In the genomic region with DNA sequence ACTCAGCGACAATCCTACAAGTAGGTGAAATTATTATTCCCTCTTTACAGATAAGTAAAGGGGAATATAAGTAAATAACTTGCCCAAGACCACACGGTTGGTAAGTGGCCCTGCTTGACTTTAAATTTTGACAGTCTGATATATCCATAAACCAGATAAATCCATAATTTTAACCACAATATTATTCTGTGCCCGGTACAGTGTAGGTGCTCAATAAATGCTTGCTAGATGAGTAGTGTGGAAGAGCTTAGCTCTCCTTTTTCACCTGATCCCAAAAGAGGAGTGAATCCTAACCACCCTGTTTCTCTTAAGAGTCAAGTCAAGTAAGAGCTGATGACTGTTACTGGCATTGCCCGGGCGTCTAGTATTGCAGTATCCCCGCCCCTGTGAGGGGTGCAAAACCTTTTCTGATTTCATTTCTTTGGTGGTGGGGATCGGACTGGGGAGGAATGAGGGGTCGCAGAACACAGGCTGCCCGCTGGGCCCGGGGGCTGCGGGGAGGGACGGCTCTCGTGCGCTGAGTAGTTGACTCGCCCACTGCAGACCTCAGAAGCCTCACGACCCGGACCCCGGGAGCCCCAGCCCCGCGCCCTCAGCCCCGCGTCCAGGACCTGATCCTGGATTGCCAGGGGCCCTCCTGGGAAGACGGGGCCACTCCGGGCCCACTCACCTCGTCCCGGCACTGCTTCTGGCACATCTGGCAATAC, we compare ENCODE assay signal across 8 cellular contexts. TPM values are rescaled to one million over a fixed set of nuclear protein-coding genes. Genes with fewer than 3 reads are reported as not detected.
DNase-seq lines count a peak whose midpoint lies in the region; ATAC-seq and TF ChIP-seq lines count a peak whose summit lies in the region.

No MANE protein-coding gene starts in this region.

- TF ChIP-seq EP300 in gastroesophageal sphincter (IDR thresholded peaks at IDR 0.05): no peak

- H3K4me3 ChIP-seq in RWPE2 (ENCODE audit: severe bottlenecking): peak overlapping the region; percentile 71
- H3K4me3 ChIP-seq in gastroesophageal sphincter: peak overlapping the region; percentile 93 to 98
- H3K4me3 ChIP-seq in skeletal muscle cell (ENCODE audit: low read depth, low read length): peak overlapping the region; percentile 98

- peak; percentile 22 for ATAC-seq in HG02840 (IDR thresholded peaks at IDR 0.05; ENCODE audit: low FRiP score, unreplicated experiment)
- ATAC-seq in RWPE2 (ENCODE audit: low read depth): peak; percentile 22
- ATAC-seq in gastroesophageal sphincter: peak; percentile 29
- no peak for ATAC-seq in HG03280 (IDR thresholded peaks at IDR 0.05; ENCODE audit: unreplicated experiment)

- H3K36me3 ChIP-seq in RWPE2 (ENCODE audit: low read depth) (peaks cover 27% of the 10 kb centered on the region), gastroesophageal sphincter (peaks cover 0 to 1% of the 10 kb centered on the region in 2 donors)

- no peak for TF ChIP-seq POLR2A in gastroesophageal sphincter (IDR thresholded peaks at IDR 0.05)

- H3K27me3 ChIP-seq in RWPE2 (ENCODE audit: insufficient read depth, poor library complexity, severe bottlenecking) (no peaks in the 10 kb centered on the region), gastroesophageal sphincter (no peaks in the 10 kb centered on the region)

- DNase-seq in NCI-H82 (lab: John Stamatoyannopoulos, UW) (peak; percentile 3), NCI-H82 treated with DMSO at 0.1 percent for 48 hours (lab: John Stamatoyannopoulos, UW; ENCODE audit: unreplicated experiment) (no peak), RWPE2 (ENCODE audit: low spot score) (no peak), skeletal muscle cell (ENCODE audit: low read depth) (no peak), SHP77 (lab: John Stamatoyannopoulos, UW) (no peak)

- H3K4me1 ChIP-seq in RWPE2 (ENCODE audit: insufficient read depth, poor library complexity, severe bottlenecking) (peaks cover 13% of the 10 kb centered on the region), gastroesophageal sphincter (peaks cover 9 to 66% (median 24%) of the 10 kb centered on the region in 3 donors)

- H3K9me3 ChIP-seq in RWPE2 (ENCODE audit: severe bottlenecking): no peaks in the 10 kb centered on the region
- H3K9me3 ChIP-seq in gastroesophageal sphincter: no peaks in the 10 kb centered on the region

- no peak for TF ChIP-seq CTCF in RWPE2 (IDR thresholded peaks at IDR 0.05; ENCODE audit: poor library complexity, severe bottlenecking)
- TF ChIP-seq CTCF in gastroesophageal sphincter (IDR thresholded peaks at IDR 0.05): no peak

- 10 to 12% methylated on average over 3 to 6 of the region's 26 CpGs for WGBS in gastroesophageal sphincter (ENCODE audit: low coverage in 1 of 2), 2 donors

- peak overlapping the region; percentile 52 for H3K27ac ChIP-seq in RWPE2 (ENCODE audit: poor library complexity, severe bottlenecking)
- peak overlapping the region; percentile 63 to 90 (median 84) for H3K27ac ChIP-seq in gastroesophageal sphincter

RNA-seq across cellular contexts. Expression of a gene that starts 0.5 kb away (rescaled TPM):
- total RNA-seq in gastroesophageal sphincter: 10 to 100 TPM in 2 of 4 donors, 1 to 10 TPM in 2; 7.1 to 12.8 (median 10.4) TPM

RNA-seq across cellular contexts. Expression of a gene that starts 0.7 kb away (rescaled TPM):
- 100 to 1,000 TPM; 216 to 300 (median 262) TPM for total RNA-seq in gastroesophageal sphincter

RNA-seq across cellular contexts. Expression of a gene that starts 31.0 kb away (rescaled TPM):
- total RNA-seq in gastroesophageal sphincter: 10 to 100 TPM in 2 of 4 donors, 1 to 10 TPM in 2; 5.7 to 11.8 (median 8.8) TPM
